Comparison of ENCODE assay signal across 24 cellular contexts in the genomic region with DNA sequence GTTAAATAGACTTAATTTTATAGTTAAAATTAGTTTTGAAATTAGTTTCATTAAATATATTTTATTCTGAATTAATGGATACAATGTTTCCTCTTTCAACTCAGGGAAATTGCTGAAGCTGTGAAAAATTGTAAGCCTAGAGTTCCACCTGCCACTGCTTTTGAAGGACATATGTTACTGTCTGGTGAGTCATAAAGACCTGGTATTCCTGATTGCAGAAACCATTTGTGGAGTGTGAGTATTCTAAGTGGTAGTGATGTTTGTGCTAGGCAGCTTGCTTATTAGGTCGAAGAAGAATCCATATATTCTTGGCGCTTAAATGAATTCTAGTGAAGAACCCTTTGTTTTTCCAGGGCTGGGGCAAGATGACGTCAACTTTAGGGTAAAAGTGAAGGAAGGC.
"Had no signal": no experiment of that assay in that cellular context is flagged by ENCODE, and none has a peak within 500 bp of the region (broad histone marks: within the 10 kb centered on the region; RNA-seq: fewer than 3 reads in every experiment).

No MANE protein-coding gene starts in this region.

- H3K27me3 ChIP-seq: ascending aorta, body of pancreas, Peyer's patch, SJSA1 had no signal

- H3K4me3 ChIP-seq: ascending aorta, body of pancreas, K562, Peyer's patch, SJSA1 had no signal

- ATAC-seq: activated CD8-positive, alpha-beta T cell treated with anti-CD3 and anti-CD28 coated beads, Interleukin-2, amount 10 ng/mL, durations not matched to agents 7 days and 5 days; body of pancreas; K562; SK-N-SH treated with all-trans-retinoic acid at 6 μM for 48 hours; WTC11 had no signal

- H3K9me3 ChIP-seq: ascending aorta, body of pancreas, Peyer's patch, SJSA1 had no signal

- H3K4me1 ChIP-seq: ascending aorta, body of pancreas, Peyer's patch, SJSA1 had no signal

- DNase-seq: activated CD4-positive, alpha-beta T cell treated with anti-CD3 and anti-CD28 coated beads for 48 hours; activated CD4-positive, alpha-beta T cell treated with anti-CD3 and anti-CD28 coated beads, Interleukin-2, amount 50 U/mL, for 4 hours; activated CD4-positive, CD25-positive, alpha-beta regulatory T cell treated with anti-CD3 and anti-CD28 coated beads, Interleukin-2, amount 50 U/mL, for 72 hours; activated CD8-positive, alpha-beta memory T cell treated with anti-CD3 and anti-CD28 coated beads, Interleukin-2, amount 50 U/mL, for 48 hours; activated CD8-positive, alpha-beta T cell treated with anti-CD3 and anti-CD28 coated beads, Interleukin-2, amount 10 ng/mL, durations not matched to agents 7 days and 5 days; activated T-cell treated with anti-CD3 and anti-CD28 coated beads, Interleukin-2, amount 50 U/mL, for 1 hour; amniotic stem cell; body of pancreas; Karpas-422; NCI-H1048; NCI-H146; NCI-H187 treated with DMSO at 0.1 percent for 48 hours; NCI-H2081 treated with DMSO at 0.1 percent for 48 hours; NCI-H226; NCI-H526 treated with DMSO at 0.1 percent for 48 hours; NK-92 treated with Interleukin-12 subunit alpha and Interleukin-12 subunit beta, amount 100 ng/mL, for 24 hours; Peyer's patch; SHP77 had no signal

- H3K27ac ChIP-seq: ascending aorta, body of pancreas, Peyer's patch, RWPE1, SJSA1 had no signal
